In genomic region chr4:76198411-76199237, GRCh38 we compare ENCODE assay signal across 8 cellular contexts. TPM values are rescaled to one million over a fixed set of nuclear protein-coding genes. Genes with fewer than 3 reads are reported as not detected.
DNase-seq lines count a peak whose midpoint lies in the region; ATAC-seq, FAIRE-seq and TF ChIP-seq lines count a peak whose summit lies in the region.

No MANE protein-coding gene starts in this region.

- peak; percentile 83 for DNase-seq in AG10803 (ENCODE audit: low read depth)
- DNase-seq in GM18507 (ENCODE audit: extremely low spot score, insufficient read length, low read depth): no peak
- DNase-seq in NCI-H2171 treated with DMSO at 0.1 percent for 48 hours (lab: John Stamatoyannopoulos, UW): peak; percentile 84
- peak; percentile 19 for DNase-seq in activated CD8-positive, alpha-beta memory T cell treated with anti-CD3 and anti-CD28 coated beads, Interleukin-2, amount 50 U/mL, for 4 hours
- DNase-seq in foreskin fibroblast: peak; percentile 84 to 89
- peak; percentile 83 for DNase-seq in posterior vena cava (ENCODE audit: low spot score)
- no peak for DNase-seq in SIG-M5 treated with dmso at 0.1 percent for 504 hours (lab: John Stamatoyannopoulos, UW; ENCODE audit: unreplicated experiment)

- TF ChIP-seq CTCF in AG10803 (conservative IDR thresholded peaks at IDR 0.05; ENCODE audit: low read length) (no peak), foreskin fibroblast (IDR thresholded peaks at IDR 0.05; ENCODE audit: low read depth, low read length) (no peak)

- peak; percentile 72 for FAIRE-seq in GM18507 (lab: Jason Lieb, UNC)

- H3K4me3 ChIP-seq in AG10803 (ENCODE audit: low read length) (peak overlapping the region; percentile 10; the same call in 1 of the 2 replicates), foreskin fibroblast (ENCODE audit: low read depth in 1 of 2, low read length in 2 of 2) (peak overlapping the region in 1 of 2 donors; percentile 3)

- intact Hi-C loops in posterior vena cava (cut with DNase I): loop anchor here (10.0 kb wide), 1 partner anchor 106 kb away; the partner anchor contains the start of gene STBD1 (in 2 of the 2)

- ATAC-seq in HG03064 (IDR thresholded peaks at IDR 0.05; ENCODE audit: low read depth, unreplicated experiment): peak; percentile 38

RNA-seq across cellular contexts. Expression of gene SCARB2, which starts 15.0 kb away (rescaled TPM):
- total RNA-seq in posterior vena cava: 100 to 1,000 TPM; 159 to 169 TPM

RNA-seq across cellular contexts. Expression of gene NUP54, which starts 50.4 kb away (rescaled TPM):
- 10 to 100 TPM; 32.9 to 39.5 TPM for total RNA-seq in posterior vena cava

RNA-seq across cellular contexts. Expression of gene FAM47E, which starts 52.9 kb away (rescaled TPM):
- 1 to 10 TPM; 1.4 TPM for total RNA-seq in posterior vena cava

Comparison
In these comparisons a context has a peak if more than half of its experiments do, and no peak if none do; other contexts are left out.
1. DNase-seq: peak in AG10803 (single experiment), NCI-H2171 treated with DMSO at 0.1 percent for 48 hours (single experiment), activated CD8-positive, alpha-beta memory T cell treated with anti-CD3 and anti-CD28 coated beads, Interleukin-2, amount 50 U/mL, for 4 hours (single experiment), foreskin fibroblast (2 of 2) and posterior vena cava (single experiment); none in GM18507 (single experiment) and SIG-M5 treated with dmso at 0.1 percent for 504 hours (single experiment).